In genomic region chr6:28880894-28881780, GRCh38 we compare ENCODE assay signal across 1 cellular context.
A peak's percentile ranks its signal among the peaks of the same experiment; 100 is the strongest.
TF ChIP-seq lines count a peak whose summit lies in the region.

No MANE protein-coding gene starts in this region.

TF ChIP-seq in K562, 482 proteins besides CTCF, POLR2A, EP300 and RAD21 (continued from another document and continues in another):
- no peak for TF ChIP-seq CUX1 (CRISPR knock-in tag; IDR thresholded peaks at IDR 0.05)
- no peak for TF ChIP-seq ZNF766 (CRISPR knock-in tag; conservative IDR thresholded peaks at IDR 0.05)
- peak; percentile 99 for TF ChIP-seq TRIM28 (IDR thresholded peaks at IDR 0.05)
- peak in 1 of 2 experiments; percentile 23; a peak in 1 of 4 replicates for TF ChIP-seq SRF (CRISPR knock-in tag; IDR thresholded peaks at IDR 0.05)
- TF ChIP-seq ZBTB34 (CRISPR knock-in tag; IDR thresholded peaks at IDR 0.05), result no peak
- TF ChIP-seq ETS1 (conservative IDR thresholded peaks at IDR 0.05; ENCODE audit: control insufficient read depth, low read depth, low read length), result 0 out of 2 replicates have a peak, but pooled peaks have one; percentile 75
- no peak for TF ChIP-seq TAF7 (tag; IDR thresholded peaks at IDR 0.05)
- no peak for TF ChIP-seq E4F1 (CRISPR knock-in tag; IDR thresholded peaks at IDR 0.05; ENCODE audit: borderline replicate concordance)
- no peak for TF ChIP-seq TFAP4 (CRISPR knock-in tag; IDR thresholded peaks at IDR 0.05; ENCODE audit: borderline replicate concordance)
- TF ChIP-seq CBX2 (IDR thresholded peaks at IDR 0.05; ENCODE audit: insufficient read depth, low read length, poor library complexity, severe bottlenecking), result no peak
- no peak for TF ChIP-seq KHSRP (IDR thresholded peaks at IDR 0.05)
- no peak for TF ChIP-seq SPI1 (IDR thresholded peaks at IDR 0.05; ENCODE audit: borderline replicate concordance, low read depth, low read length)
- no peak for TF ChIP-seq XRCC3 (IDR thresholded peaks at IDR 0.05)
- TF ChIP-seq TAF9B (IDR thresholded peaks at IDR 0.05; ENCODE audit: partially characterized antibody), result peak; percentile 47
- peak; percentile 84 for TF ChIP-seq L3MBTL2 (IDR thresholded peaks at IDR 0.05)
- TF ChIP-seq TCFL5 (CRISPR knock-in tag; conservative IDR thresholded peaks at IDR 0.05), result no peak
- TF ChIP-seq HMGXB4 (CRISPR knock-in tag; IDR thresholded peaks at IDR 0.05), result peak; percentile 99
- no peak for TF ChIP-seq FOXO4 (CRISPR knock-in tag; IDR thresholded peaks at IDR 0.05)
- TF ChIP-seq MTA1 (IDR thresholded peaks at IDR 0.05; ENCODE audit: borderline replicate concordance), result peak; percentile 72; the same call in 1 of the 2 replicates
- TF ChIP-seq NUFIP1 (IDR thresholded peaks at IDR 0.05; ENCODE audit: partially characterized antibody), result peak; percentile 68
- TF ChIP-seq ZKSCAN3 (CRISPR knock-in tag; IDR thresholded peaks at IDR 0.05), result no peak
- no peak for TF ChIP-seq ZHX1 (conservative IDR thresholded peaks at IDR 0.05; ENCODE audit: low read length)
- peak; percentile 11; the same call in 1 of the 2 replicates for TF ChIP-seq SMARCE1 (IDR thresholded peaks at IDR 0.05)
- TF ChIP-seq DLX4 (CRISPR knock-in tag; IDR thresholded peaks at IDR 0.05), result no peak
- no peak for TF ChIP-seq PTBP1 (IDR thresholded peaks at IDR 0.05; ENCODE audit: low read depth, low read length)
- no peak for TF ChIP-seq ZNF280B (CRISPR knock-in tag; IDR thresholded peaks at IDR 0.05)
- TF ChIP-seq JUN (IDR thresholded peaks at IDR 0.05; ENCODE audit: borderline replicate concordance, low read depth, low read length), result no peak
- TF ChIP-seq JUN (CRISPR knock-in tag; IDR thresholded peaks at IDR 0.05; ENCODE audit: borderline replicate concordance), result no peak
- no peak for TF ChIP-seq PREB (CRISPR knock-in tag; IDR thresholded peaks at IDR 0.05)
- TF ChIP-seq SNRNP70 (optimal IDR thresholded peaks at IDR 0.05; ENCODE audit: low read depth, low read length), result no peak
- TF ChIP-seq MBD2 (IDR thresholded peaks at IDR 0.05; ENCODE audit: borderline replicate concordance, low read depth), result no peak; the same call in 1 of the 2 replicates
- peak; percentile 89 for TF ChIP-seq MYC (IDR thresholded peaks at IDR 0.05; ENCODE audit: low read depth, low read length)
- TF ChIP-seq MYC (CRISPR knock-in tag; IDR thresholded peaks at IDR 0.05; ENCODE audit: borderline replicate concordance, low read depth), result no peak
- TF ChIP-seq MEIS2 (IDR thresholded peaks at IDR 0.05; ENCODE audit: partially characterized antibody), result peak; percentile 85
- no peak for TF ChIP-seq ETV6 (IDR thresholded peaks at IDR 0.05; ENCODE audit: borderline replicate concordance in 1 of 2, low read depth in 2 of 2, low read length in 1 of 2)
- TF ChIP-seq ETV6 (CRISPR knock-in tag; IDR thresholded peaks at IDR 0.05; ENCODE audit: borderline replicate concordance), result no peak
- TF ChIP-seq SRSF3 (IDR thresholded peaks at IDR 0.05; ENCODE audit: insufficient read depth, low read length), result no peak
- no peak for TF ChIP-seq TAF1 (IDR thresholded peaks at IDR 0.05; ENCODE audit: control insufficient read depth, extremely low read depth, insufficient read depth, low read length, severe bottlenecking)
- no peak for TF ChIP-seq CREBBP (IDR thresholded peaks at IDR 0.05; ENCODE audit: low read depth, low read length)
- TF ChIP-seq GTF2A2 (tag; IDR thresholded peaks at IDR 0.05), result no peak
- TF ChIP-seq CEBPB (tag; IDR thresholded peaks at IDR 0.05), result no peak
- peak; percentile 21 for TF ChIP-seq PML (IDR thresholded peaks at IDR 0.05; ENCODE audit: low read length)
